Comparison of ENCODE assay signal across 18 cellular contexts in the genomic region with DNA sequence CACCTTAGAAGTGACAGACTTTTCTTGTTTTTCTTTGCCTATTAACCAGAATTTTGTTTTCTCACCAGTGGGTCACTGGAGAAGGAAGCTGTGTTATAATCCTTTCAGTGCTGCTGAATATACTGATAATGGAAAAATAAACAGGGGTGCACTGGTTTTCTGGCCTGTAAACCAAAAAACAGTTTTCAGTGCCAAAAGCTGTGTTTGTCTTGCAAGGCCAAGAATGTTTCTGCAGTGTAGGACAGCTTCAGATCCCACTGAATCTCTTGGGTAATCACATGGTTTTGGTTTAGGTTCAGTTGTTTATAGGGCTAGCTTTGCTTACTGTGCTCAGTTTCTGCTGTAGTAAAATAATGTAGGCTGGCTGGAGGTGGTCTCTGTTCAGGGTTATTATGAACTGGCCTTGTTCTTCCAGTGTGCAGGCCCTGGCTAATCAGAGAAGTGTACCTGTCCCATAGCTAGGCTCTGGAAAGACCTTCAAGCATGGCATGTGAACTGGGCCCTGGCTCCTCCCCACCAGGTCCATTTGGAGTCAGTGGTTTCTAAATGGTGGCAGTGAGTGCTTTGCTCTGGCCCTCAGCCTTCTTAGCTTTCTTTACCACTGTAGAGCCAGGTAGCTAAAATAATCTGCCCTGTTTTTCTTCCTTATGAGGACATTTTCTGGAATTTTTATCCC. TPM values are rescaled to one million over a fixed set of nuclear protein-coding genes. Genes with fewer than 3 reads are reported as not detected.
DNase-seq lines count a peak whose midpoint lies in the region; ATAC-seq, FAIRE-seq and TF ChIP-seq lines count a peak whose summit lies in the region.
"Had no signal": no experiment of that assay in that cellular context is flagged by ENCODE, and none has a peak within 500 bp of the region (broad histone marks: within the 10 kb centered on the region; RNA-seq: fewer than 3 reads in every experiment).

No MANE protein-coding gene starts in this region.

- H3K27me3 Mint-ChIP-seq in T-helper 17 cell (no peaks in the 10 kb centered on the region), osteocyte (ENCODE audit: unreplicated experiment) (no peaks in the 10 kb centered on the region)
- H3K27me3 Mint-ChIP-seq: activated CD4-positive, alpha-beta memory T cell treated with anti-CD3 and anti-CD28 coated beads, Interleukin-2, amount 10 ng/mL, durations not matched to agents 7 days and 5 days had no signal

- H3K9me3 Mint-ChIP-seq in osteocyte (ENCODE audit: unreplicated experiment), result no peaks in the 10 kb centered on the region
- H3K9me3 Mint-ChIP-seq: activated CD4-positive, alpha-beta memory T cell treated with anti-CD3 and anti-CD28 coated beads, Interleukin-2, amount 10 ng/mL, durations not matched to agents 7 days and 5 days had no signal

- no peak for TF ChIP-seq RAD21 in A549 (conservative IDR thresholded peaks at IDR 0.05 in 1 of 2, IDR thresholded peaks at IDR 0.05 in 1 of 2)

- H3K4me3 Mint-ChIP-seq in T-helper 17 cell, result peak overlapping the region; percentile 33
- H3K4me3 Mint-ChIP-seq in osteocyte (ENCODE audit: unreplicated experiment), result no peak overlapping the region
- H3K4me3 Mint-ChIP-seq: activated CD4-positive, alpha-beta memory T cell treated with anti-CD3 and anti-CD28 coated beads, Interleukin-2, amount 10 ng/mL, durations not matched to agents 7 days and 5 days had no signal

- H3K4me1 ChIP-seq in A549, result peaks cover 34% of the 10 kb centered on the region

- no peak for TF ChIP-seq POLR2A in A549 (IDR thresholded peaks at IDR 0.05; ENCODE audit: low read length)

- no peaks in the 10 kb centered on the region for H3K36me3 Mint-ChIP-seq in T-helper 17 cell (ENCODE audit: low read depth)
- H3K36me3 Mint-ChIP-seq in osteocyte (ENCODE audit: unreplicated experiment), result no peaks in the 10 kb centered on the region

- FAIRE-seq in A549 (lab: Jason Lieb, UNC), result no peak
- FAIRE-seq: A204.1, keratinocyte, TTC549 had no signal

- no peak overlapping the region for H3K27ac Mint-ChIP-seq in T-helper 17 cell
- H3K27ac Mint-ChIP-seq in osteocyte (ENCODE audit: unreplicated experiment), result peak overlapping the region; percentile 44
- H3K27ac Mint-ChIP-seq: activated CD4-positive, alpha-beta memory T cell treated with anti-CD3 and anti-CD28 coated beads, Interleukin-2, amount 10 ng/mL, durations not matched to agents 7 days and 5 days had no signal

- peak overlapping the region; percentile 21 for H3K4me2 ChIP-seq in A549

- peak in 1 of 2 experiments; percentile 43; a peak in 3 of 6 replicates for ATAC-seq in A549
- no peak for ATAC-seq in T-helper 17 cell
- ATAC-seq: psoas muscle, upper lobe of right lung had no signal

- H3K4me1 Mint-ChIP-seq in T-helper 17 cell (peaks cover 40% of the 10 kb centered on the region), osteocyte (ENCODE audit: unreplicated experiment) (peaks cover 20% of the 10 kb centered on the region)

- H3K27ac ChIP-seq in A549, result peak overlapping the region in 1 of 2 experiments; percentile 44; a peak in 3 of 6 replicates
- H3K27ac ChIP-seq: psoas muscle, upper lobe of right lung had no signal

- TF ChIP-seq CTCF in A549 (IDR thresholded peaks at IDR 0.05) (no peak), fibroblast of pulmonary artery (IDR thresholded peaks at IDR 0.05; ENCODE audit: low read length, missing control alignments) (no peak), osteocyte (IDR thresholded peaks at IDR 0.05) (no peak)

- TF ChIP-seq EP300 in A549 (IDR thresholded peaks at IDR 0.05), result no peak

- CTCF ChIA-PET in A549 (lab: Yijun Ruan, JAX), result interaction anchor here (0.6 to 1.6 kb wide), 13 partner anchors 8 to 413 kb away, joined by 3 to 6 read pairs (median 3); no protein-coding TSS in a partner anchor

- POLR2A ChIA-PET in A549 (lab: Yijun Ruan, JAX), result no interaction called here

- DNase-seq in A549 (ENCODE audit: low read depth in 1 of 2, low spot score in 1 of 2) (no peak), T-helper 17 cell (no peak), fibroblast of pulmonary artery (ENCODE audit: low read depth) (peak; percentile 63), osteocyte (ENCODE audit: extremely low spot score, unreplicated experiment) (no peak), HT-29 (ENCODE audit: low spot score) (no peak), NCI-H2081 (lab: John Stamatoyannopoulos, UW) (no peak), NCI-H345 treated with DMSO at 0.1 percent for 48 hours (lab: John Stamatoyannopoulos, UW; ENCODE audit: unreplicated experiment) (no peak), NCI-H2081 treated with DMSO at 0.1 percent for 48 hours (lab: John Stamatoyannopoulos, UW) (no peak)
- DNase-seq: activated CD4-positive, alpha-beta memory T cell treated with anti-CD3 and anti-CD28 coated beads, Interleukin-2, amount 10 ng/mL, durations not matched to agents 7 days and 5 days; H7; NCI-H1105 treated with DMSO at 0.1 percent for 48 hours; NCI-H345; psoas muscle; stimulated activated CD4-positive, alpha-beta T cell treated with anti-CD3 and anti-CD28 coated beads, Interleukin-1b, Interleukin-23, amount 100 ng/mL, for 48 hours; upper lobe of right lung had no signal

- H3K4me3 ChIP-seq in A549 (no peak overlapping the region), fibroblast of pulmonary artery (replicated peaks; ENCODE audit: low read depth, low read length) (no peak overlapping the region)
- H3K4me3 ChIP-seq: psoas muscle, upper lobe of right lung had no signal

- no peaks in the 10 kb centered on the region for H3K9me3 ChIP-seq in A549
- no peaks in the 10 kb centered on the region for H3K9me3 ChIP-seq in T-helper 17 cell (ENCODE audit: control insufficient read depth, low read length, poor library complexity, severe bottlenecking)
- H3K9me3 ChIP-seq: psoas muscle, upper lobe of right lung had no signal

TF ChIP-seq in A549, 52 proteins besides CTCF, POLR2A, EP300 and RAD21:
- TF ChIP-seq MAFK (IDR thresholded peaks at IDR 0.05; ENCODE audit: partially characterized antibody) (no peak), BHLHE40 (IDR thresholded peaks at IDR 0.05; ENCODE audit: low read depth, low read length) (no peak), EHF (CRISPR knock-in tag; IDR thresholded peaks at IDR 0.05) (no peak), SREBF2 (IDR thresholded peaks at IDR 0.05) (no peak), ZFP36 (IDR thresholded peaks at IDR 0.05; ENCODE audit: borderline replicate concordance, partially characterized antibody) (no peak), RFX5 (IDR thresholded peaks at IDR 0.05) (no peak), MAZ (IDR thresholded peaks at IDR 0.05; ENCODE audit: borderline replicate concordance, low read depth, low read length) (no peak), HDAC2 (IDR thresholded peaks at IDR 0.05) (no peak)
- TF ChIP-seq, protein P1, sequence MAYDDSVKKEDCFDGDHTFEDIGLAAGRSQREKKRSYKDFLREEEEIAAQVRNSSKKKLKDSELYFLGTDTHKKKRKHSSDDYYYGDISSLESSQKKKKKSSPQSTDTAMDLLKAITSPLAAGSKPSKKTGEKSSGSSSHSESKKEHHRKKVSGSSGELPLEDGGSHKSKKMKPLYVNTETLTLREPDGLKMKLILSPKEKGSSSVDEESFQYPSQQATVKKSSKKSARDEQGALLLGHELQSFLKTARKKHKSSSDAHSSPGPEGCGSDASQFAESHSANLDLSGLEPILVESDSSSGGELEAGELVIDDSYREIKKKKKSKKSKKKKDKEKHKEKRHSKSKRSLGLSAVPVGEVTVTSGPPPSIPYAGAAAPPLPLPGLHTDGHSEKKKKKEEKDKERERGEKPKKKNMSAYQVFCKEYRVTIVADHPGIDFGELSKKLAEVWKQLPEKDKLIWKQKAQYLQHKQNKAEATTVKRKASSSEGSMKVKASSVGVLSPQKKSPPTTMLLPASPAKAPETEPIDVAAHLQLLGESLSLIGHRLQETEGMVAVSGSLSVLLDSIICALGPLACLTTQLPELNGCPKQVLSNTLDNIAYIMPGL (CRISPR knock-in tag; IDR thresholded peaks at IDR 0.05; ENCODE audit: borderline replicate concordance), result no peak
- TF ChIP-seq, protein P2, sequence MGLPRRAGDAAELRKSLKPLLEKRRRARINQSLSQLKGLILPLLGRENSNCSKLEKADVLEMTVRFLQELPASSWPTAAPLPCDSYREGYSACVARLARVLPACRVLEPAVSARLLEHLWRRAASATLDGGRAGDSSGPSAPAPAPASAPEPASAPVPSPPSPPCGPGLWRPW (IDR thresholded peaks at IDR 0.05), result no peak
TF ChIP-seq in A549: peak in this region for 0.

RNA-seq across cellular contexts. Expression of a gene that starts 18.7 kb away (rescaled TPM):
- 171 and 204 TPM in 2 replicates for polyA plus RNA-seq in A549 (2011; rRNA removed)
- polyA plus RNA-seq in A549 (2012; cell fraction: cytosol; rRNA removed), result 43.7 and 46.8 TPM in 2 replicates
- 57.8 and 99.2 TPM in 2 replicates for polyA plus RNA-seq in A549 (2012; cell fraction: nucleus; rRNA removed)
- 44.4 to 45.3 TPM (median 45.0 TPM) in 3 replicates for polyA plus RNA-seq in A549 (2017; fragmentation: RNase III; extraction: RNeasy Plus Mini Kit Qiagen cat#74134 plus additional on column Dnase treatment)
- polyA minus RNA-seq in A549 (2011; rRNA and poly(A)+ RNA removed), result 104 and 125 TPM in 2 replicates
- total RNA-seq in T-helper 17 cell, result 10 to 100 TPM; 40.7 to 44.2 TPM
- 23.7 and 24.0 TPM in 2 replicates for total RNA-seq in osteocyte
- total RNA-seq in HT-29 (2014; rRNA removed; shearing (Covaris generic)), result 29.9 and 30.4 TPM in 2 replicates
